Comparison of ENCODE assay signal across 2 cellular contexts in genomic region chr6:144265061-144265357, GRCh38.
TF ChIP-seq lines count a peak whose summit lies in the region.

No MANE protein-coding gene starts in this region.

TF ChIP-seq in HEK293, 187 proteins besides CTCF, POLR2A, EP300 and RAD21 (continued from another document):
- TF ChIP-seq, protein P1, sequence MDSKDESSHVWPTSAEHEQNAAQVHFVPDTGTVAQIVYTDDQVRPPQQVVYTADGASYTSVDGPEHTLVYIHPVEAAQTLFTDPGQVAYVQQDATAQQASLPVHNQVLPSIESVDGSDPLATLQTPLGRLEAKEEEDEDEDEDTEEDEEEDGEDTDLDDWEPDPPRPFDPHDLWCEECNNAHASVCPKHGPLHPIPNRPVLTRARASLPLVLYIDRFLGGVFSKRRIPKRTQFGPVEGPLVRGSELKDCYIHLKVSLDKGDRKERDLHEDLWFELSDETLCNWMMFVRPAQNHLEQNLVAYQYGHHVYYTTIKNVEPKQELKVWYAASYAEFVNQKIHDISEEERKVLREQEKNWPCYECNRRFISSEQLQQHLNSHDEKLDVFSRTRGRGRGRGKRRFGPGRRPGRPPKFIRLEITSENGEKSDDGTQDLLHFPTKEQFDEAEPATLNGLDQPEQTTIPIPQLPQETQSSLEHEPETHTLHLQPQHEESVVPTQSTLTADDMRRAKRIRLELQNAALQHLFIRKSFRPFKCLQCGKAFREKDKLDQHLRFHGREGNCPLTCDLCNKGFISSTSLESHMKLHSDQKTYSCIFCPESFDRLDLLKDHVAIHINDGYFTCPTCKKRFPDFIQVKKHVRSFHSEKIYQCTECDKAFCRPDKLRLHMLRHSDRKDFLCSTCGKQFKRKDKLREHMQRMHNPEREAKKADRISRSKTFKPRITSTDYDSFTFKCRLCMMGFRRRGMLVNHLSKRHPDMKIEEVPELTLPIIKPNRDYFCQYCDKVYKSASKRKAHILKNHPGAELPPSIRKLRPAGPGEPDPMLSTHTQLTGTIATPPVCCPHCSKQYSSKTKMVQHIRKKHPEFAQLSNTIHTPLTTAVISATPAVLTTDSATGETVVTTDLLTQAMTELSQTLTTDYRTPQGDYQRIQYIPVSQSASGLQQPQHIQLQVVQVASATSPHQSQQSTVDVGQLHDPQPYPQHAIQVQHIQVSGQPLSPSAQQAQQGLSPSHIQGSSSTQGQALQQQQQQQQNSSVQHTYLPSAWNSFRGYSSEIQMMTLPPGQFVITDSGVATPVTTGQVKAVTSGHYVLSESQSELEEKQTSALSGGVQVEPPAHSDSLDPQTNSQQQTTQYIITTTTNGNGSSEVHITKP (tag by site-specific recombination; IDR thresholded peaks at IDR 0.05) = 0 out of 2 replicates have a peak, but pooled peaks have one; percentile 9
- no peak for TF ChIP-seq ZSCAN18 (tag by site-specific recombination; IDR thresholded peaks at IDR 0.05)
- 0 out of 2 replicates have a peak, but pooled peaks have one; percentile 8 for TF ChIP-seq FEZF1 (tag by site-specific recombination; IDR thresholded peaks at IDR 0.05)
- TF ChIP-seq ZNF677 (tag by site-specific recombination; IDR thresholded peaks at IDR 0.05) = no peak
- no peak for TF ChIP-seq ZNF664 (tag by site-specific recombination; IDR thresholded peaks at IDR 0.05)
- TF ChIP-seq ZNF423 (tag by site-specific recombination; IDR thresholded peaks at IDR 0.05) = no peak
- peak; percentile 24; the same call in 1 of the 2 replicates for TF ChIP-seq PRDM6 (tag by site-specific recombination; IDR thresholded peaks at IDR 0.05)
- no peak for TF ChIP-seq ZBTB21 (tag by site-specific recombination; IDR thresholded peaks at IDR 0.05)

TF ChIP-seq in HepG2, 621 proteins besides CTCF, POLR2A, EP300 and RAD21 (continued from another document and continues in another):
- TF ChIP-seq, protein P2, sequence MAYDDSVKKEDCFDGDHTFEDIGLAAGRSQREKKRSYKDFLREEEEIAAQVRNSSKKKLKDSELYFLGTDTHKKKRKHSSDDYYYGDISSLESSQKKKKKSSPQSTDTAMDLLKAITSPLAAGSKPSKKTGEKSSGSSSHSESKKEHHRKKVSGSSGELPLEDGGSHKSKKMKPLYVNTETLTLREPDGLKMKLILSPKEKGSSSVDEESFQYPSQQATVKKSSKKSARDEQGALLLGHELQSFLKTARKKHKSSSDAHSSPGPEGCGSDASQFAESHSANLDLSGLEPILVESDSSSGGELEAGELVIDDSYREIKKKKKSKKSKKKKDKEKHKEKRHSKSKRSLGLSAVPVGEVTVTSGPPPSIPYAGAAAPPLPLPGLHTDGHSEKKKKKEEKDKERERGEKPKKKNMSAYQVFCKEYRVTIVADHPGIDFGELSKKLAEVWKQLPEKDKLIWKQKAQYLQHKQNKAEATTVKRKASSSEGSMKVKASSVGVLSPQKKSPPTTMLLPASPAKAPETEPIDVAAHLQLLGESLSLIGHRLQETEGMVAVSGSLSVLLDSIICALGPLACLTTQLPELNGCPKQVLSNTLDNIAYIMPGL (CRISPR knock-in tag; IDR thresholded peaks at IDR 0.05; ENCODE audit: borderline replicate concordance in 1 of 2, low read depth in 1 of 2) = 0 out of 4 replicates have a peak, but pooled peaks of 1 of the 2 experiments have one; percentile 26
- TF ChIP-seq RXRB (CRISPR knock-in tag; IDR thresholded peaks at IDR 0.05; ENCODE audit: borderline replicate concordance) = 0 out of 2 replicates have a peak, but pooled peaks have one; percentile 7
- TF ChIP-seq TFAP4 (IDR thresholded peaks at IDR 0.05; ENCODE audit: borderline replicate concordance, low read depth) = peak; percentile 85; the same call in 1 of the 2 replicates
- TF ChIP-seq TARDBP (CRISPR knock-in tag; IDR thresholded peaks at IDR 0.05) = 0 out of 2 replicates have a peak, but pooled peaks have one; percentile 14
- no peak for TF ChIP-seq SOX6 (IDR thresholded peaks at IDR 0.05)
- peak; percentile 46; the same call in 1 of the 2 replicates for TF ChIP-seq SOX6 (CRISPR knock-in tag; IDR thresholded peaks at IDR 0.05)
- TF ChIP-seq, protein P3, sequence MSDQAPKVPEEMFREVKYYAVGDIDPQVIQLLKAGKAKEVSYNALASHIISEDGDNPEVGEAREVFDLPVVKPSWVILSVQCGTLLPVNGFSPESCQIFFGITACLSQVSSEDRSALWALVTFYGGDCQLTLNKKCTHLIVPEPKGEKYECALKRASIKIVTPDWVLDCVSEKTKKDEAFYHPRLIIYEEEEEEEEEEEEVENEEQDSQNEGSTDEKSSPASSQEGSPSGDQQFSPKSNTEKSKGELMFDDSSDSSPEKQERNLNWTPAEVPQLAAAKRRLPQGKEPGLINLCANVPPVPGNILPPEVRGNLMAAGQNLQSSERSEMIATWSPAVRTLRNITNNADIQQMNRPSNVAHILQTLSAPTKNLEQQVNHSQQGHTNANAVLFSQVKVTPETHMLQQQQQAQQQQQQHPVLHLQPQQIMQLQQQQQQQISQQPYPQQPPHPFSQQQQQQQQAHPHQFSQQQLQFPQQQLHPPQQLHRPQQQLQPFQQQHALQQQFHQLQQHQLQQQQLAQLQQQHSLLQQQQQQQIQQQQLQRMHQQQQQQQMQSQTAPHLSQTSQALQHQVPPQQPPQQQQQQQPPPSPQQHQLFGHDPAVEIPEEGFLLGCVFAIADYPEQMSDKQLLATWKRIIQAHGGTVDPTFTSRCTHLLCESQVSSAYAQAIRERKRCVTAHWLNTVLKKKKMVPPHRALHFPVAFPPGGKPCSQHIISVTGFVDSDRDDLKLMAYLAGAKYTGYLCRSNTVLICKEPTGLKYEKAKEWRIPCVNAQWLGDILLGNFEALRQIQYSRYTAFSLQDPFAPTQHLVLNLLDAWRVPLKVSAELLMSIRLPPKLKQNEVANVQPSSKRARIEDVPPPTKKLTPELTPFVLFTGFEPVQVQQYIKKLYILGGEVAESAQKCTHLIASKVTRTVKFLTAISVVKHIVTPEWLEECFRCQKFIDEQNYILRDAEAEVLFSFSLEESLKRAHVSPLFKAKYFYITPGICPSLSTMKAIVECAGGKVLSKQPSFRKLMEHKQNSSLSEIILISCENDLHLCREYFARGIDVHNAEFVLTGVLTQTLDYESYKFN (CRISPR knock-in tag; conservative IDR thresholded peaks at IDR 0.05) = peak; percentile 72
- peak; percentile 39; the same call in 1 of the 2 replicates for TF ChIP-seq AHDC1 (CRISPR knock-in tag; IDR thresholded peaks at IDR 0.05; ENCODE audit: borderline replicate concordance)
- no peak for TF ChIP-seq ZNF382 (CRISPR knock-in tag; IDR thresholded peaks at IDR 0.05; ENCODE audit: borderline replicate concordance)
- peak; percentile 44; the same call in 1 of the 2 replicates for TF ChIP-seq POGZ (CRISPR knock-in tag; IDR thresholded peaks at IDR 0.05)
- peak; percentile 67; the same call in 1 of the 2 replicates for TF ChIP-seq ZSCAN29 (CRISPR knock-in tag; conservative IDR thresholded peaks at IDR 0.05)
- peak; percentile 37; the same call in 1 of the 2 replicates for TF ChIP-seq CREM (IDR thresholded peaks at IDR 0.05)
- TF ChIP-seq CREM (CRISPR knock-in tag; IDR thresholded peaks at IDR 0.05) = no peak
- peak; percentile 50; the same call in 1 of the 2 replicates for TF ChIP-seq HDAC2 (CRISPR knock-in tag; IDR thresholded peaks at IDR 0.05)
- TF ChIP-seq, protein P4, sequence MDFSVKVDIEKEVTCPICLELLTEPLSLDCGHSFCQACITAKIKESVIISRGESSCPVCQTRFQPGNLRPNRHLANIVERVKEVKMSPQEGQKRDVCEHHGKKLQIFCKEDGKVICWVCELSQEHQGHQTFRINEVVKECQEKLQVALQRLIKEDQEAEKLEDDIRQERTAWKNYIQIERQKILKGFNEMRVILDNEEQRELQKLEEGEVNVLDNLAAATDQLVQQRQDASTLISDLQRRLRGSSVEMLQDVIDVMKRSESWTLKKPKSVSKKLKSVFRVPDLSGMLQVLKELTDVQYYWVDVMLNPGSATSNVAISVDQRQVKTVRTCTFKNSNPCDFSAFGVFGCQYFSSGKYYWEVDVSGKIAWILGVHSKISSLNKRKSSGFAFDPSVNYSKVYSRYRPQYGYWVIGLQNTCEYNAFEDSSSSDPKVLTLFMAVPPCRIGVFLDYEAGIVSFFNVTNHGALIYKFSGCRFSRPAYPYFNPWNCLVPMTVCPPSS (IDR thresholded peaks at IDR 0.05) = no peak
- no peak for TF ChIP-seq CBX2 (IDR thresholded peaks at IDR 0.05; ENCODE audit: low read depth, low read length)
- TF ChIP-seq CBX2 (CRISPR knock-in tag; IDR thresholded peaks at IDR 0.05; ENCODE audit: low read depth) = 0 out of 2 replicates have a peak, but pooled peaks have one; percentile 52
- peak; percentile 88 for TF ChIP-seq TEAD3 (CRISPR knock-in tag; optimal IDR thresholded peaks at IDR 0.05; ENCODE audit: borderline replicate concordance)
- TF ChIP-seq ZNF12 (CRISPR knock-in tag; IDR thresholded peaks at IDR 0.05) = peak; percentile 14; the same call in 1 of the 2 replicates
- peak; percentile 40; the same call in 1 of the 2 replicates for TF ChIP-seq NR2F6 (IDR thresholded peaks at IDR 0.05)
- peak; percentile 60; the same call in 1 of the 2 replicates for TF ChIP-seq NR2F6 (CRISPR knock-in tag; IDR thresholded peaks at IDR 0.05)
- 0 out of 2 replicates have a peak, but pooled peaks have one; percentile 14 for TF ChIP-seq HMG20B (CRISPR knock-in tag; conservative IDR thresholded peaks at IDR 0.05)
- no peak for TF ChIP-seq POLR2AphosphoS5 (IDR thresholded peaks at IDR 0.05; ENCODE audit: low read depth, low read length)
- TF ChIP-seq, protein P5, sequence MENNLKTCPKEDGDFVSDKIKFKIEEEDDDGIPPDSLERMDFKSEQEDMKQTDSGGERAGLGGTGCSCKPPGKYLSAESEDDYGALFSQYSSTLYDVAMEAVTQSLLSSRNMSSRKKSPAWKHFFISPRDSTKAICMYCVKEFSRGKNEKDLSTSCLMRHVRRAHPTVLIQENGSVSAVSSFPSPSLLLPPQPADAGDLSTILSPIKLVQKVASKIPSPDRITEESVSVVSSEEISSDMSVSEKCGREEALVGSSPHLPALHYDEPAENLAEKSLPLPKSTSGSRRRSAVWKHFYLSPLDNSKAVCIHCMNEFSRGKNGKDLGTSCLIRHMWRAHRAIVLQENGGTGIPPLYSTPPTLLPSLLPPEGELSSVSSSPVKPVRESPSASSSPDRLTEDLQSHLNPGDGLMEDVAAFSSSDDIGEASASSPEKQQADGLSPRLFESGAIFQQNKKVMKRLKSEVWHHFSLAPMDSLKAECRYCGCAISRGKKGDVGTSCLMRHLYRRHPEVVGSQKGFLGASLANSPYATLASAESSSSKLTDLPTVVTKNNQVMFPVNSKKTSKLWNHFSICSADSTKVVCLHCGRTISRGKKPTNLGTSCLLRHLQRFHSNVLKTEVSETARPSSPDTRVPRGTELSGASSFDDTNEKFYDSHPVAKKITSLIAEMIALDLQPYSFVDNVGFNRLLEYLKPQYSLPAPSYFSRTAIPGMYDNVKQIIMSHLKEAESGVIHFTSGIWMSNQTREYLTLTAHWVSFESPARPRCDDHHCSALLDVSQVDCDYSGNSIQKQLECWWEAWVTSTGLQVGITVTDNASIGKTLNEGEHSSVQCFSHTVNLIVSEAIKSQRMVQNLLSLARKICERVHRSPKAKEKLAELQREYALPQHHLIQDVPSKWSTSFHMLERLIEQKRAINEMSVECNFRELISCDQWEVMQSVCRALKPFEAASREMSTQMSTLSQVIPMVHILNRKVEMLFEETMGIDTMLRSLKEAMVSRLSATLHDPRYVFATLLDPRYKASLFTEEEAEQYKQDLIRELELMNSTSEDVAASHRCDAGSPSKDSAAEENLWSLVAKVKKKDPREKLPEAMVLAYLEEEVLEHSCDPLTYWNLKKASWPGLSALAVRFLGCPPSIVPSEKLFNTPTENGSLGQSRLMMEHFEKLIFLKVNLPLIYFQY (CRISPR knock-in tag; IDR thresholded peaks at IDR 0.05; ENCODE audit: borderline replicate concordance) = peak; percentile 47; the same call in 1 of the 2 replicates
- TF ChIP-seq FOXA3 (CRISPR knock-in tag; IDR thresholded peaks at IDR 0.05) = no peak
- TF ChIP-seq FOXJ3 (CRISPR knock-in tag; IDR thresholded peaks at IDR 0.05; ENCODE audit: borderline replicate concordance) = no peak
- TF ChIP-seq ZFX (CRISPR knock-in tag; IDR thresholded peaks at IDR 0.05; ENCODE audit: low read depth) = peak; percentile 32; the same call in 1 of the 2 replicates
